In genomic region chr3:156425651-156426050, GRCh38 we compare ENCODE assay signal across 13 cellular contexts.
"Had no signal": no experiment of that assay in that cellular context is flagged by ENCODE, and none has a peak within 500 bp of the region (broad histone marks: within the 10 kb centered on the region; RNA-seq: fewer than 3 reads in every experiment).

No MANE protein-coding gene starts in this region.

- H3K27ac ChIP-seq: gastroesophageal sphincter had no signal

- DNase-seq: activated CD4-positive, alpha-beta T cell treated with anti-CD3 and anti-CD28 coated beads, Interleukin-2, amount 10 ng/mL, durations not matched to agents 24 days and 14 days; activated CD4-positive, CD25-positive, alpha-beta regulatory T cell; activated CD8-positive, alpha-beta memory T cell treated with anti-CD3 and anti-CD28 coated beads, Interleukin-2, amount 50 U/mL, for 4 hours; activated CD8-positive, alpha-beta T cell treated with anti-CD3 and anti-CD28 coated beads, Interleukin-2, amount 10 ng/mL, durations not matched to agents 7 days and 5 days; activated gamma-delta T cell treated with Interleukin-2 at 50 U/mL for 16 hours; amniotic stem cell; caudate nucleus; erythroblast; left colon; midbrain; stimulated activated CD4-positive, alpha-beta T cell treated with anti-CD3 and anti-CD28 coated beads, Interleukin-2, amount 100 ng/mL, for 24 hours had no signal

- H3K4me3 ChIP-seq: gastroesophageal sphincter had no signal

- H3K27me3 ChIP-seq: gastroesophageal sphincter had no signal

- ATAC-seq: activated CD8-positive, alpha-beta T cell treated with anti-CD3 and anti-CD28 coated beads, Interleukin-2, amount 10 ng/mL, durations not matched to agents 7 days and 5 days; gastroesophageal sphincter; left colon; stimulated activated effector memory CD8-positive, alpha-beta T cell treated with anti-CD3 and anti-CD28 coated beads, Interleukin-12 subunit alpha, Interleukin-12 subunit beta, amount 100 ng/mL, for 72 hours had no signal

- H3K9me3 ChIP-seq: gastroesophageal sphincter had no signal

- H3K36me3 ChIP-seq: gastroesophageal sphincter had no signal
